Comparison of ENCODE assay signal across 8 cellular contexts in the genomic region with DNA sequence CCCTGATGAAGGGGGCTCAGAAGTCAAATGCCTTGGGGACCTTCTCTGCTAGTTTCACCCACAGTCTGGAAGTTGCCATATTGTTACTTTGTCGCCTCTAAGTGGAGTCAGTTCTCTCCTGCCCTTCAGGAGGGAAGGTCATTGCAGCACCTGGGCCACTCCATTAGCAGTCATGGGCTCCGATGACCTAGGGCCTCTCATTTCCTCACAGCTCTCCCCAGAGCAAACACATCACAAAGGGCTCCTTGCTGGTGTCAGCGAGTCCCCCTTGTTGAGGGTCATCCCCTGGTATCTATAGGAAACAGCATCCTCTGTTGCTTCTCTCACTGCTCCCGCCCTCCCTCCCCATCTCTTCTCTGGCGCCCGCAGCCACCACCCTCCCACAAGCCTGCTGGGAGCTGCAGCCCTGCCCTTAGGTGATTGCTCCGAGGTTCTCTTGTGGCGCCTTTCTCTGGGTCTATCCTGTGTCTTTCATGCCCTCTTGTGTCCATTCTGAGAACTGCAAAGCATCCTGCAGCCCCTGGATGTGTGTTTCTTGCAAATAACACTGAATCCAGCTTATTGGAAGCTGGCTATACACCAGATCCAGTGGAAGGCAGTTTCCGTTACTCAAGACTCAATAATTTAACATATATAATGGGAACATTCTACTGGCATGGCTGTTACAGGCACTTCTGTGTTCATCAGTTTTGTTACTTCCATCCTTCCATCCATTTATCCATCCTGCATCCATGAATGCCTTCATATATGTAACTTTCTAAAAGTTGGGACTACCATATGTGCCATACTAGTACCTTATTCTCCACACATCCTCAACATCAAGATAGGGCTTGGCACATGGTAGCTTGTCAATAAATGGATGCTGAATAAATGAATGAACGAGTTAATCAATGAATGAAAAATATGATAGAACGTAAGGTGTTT. TPM values are rescaled to one million over a fixed set of nuclear protein-coding genes. Genes with fewer than 3 reads are reported as not detected.
DNase-seq lines count a peak whose midpoint lies in the region; ATAC-seq and TF ChIP-seq lines count a peak whose summit lies in the region.

No MANE protein-coding gene starts in this region.

- no peaks in the 10 kb centered on the region for H4K20me1 ChIP-seq in MM.1S (ENCODE audit: insufficient read depth, low read length)

- H3K4me3 ChIP-seq in MM.1S (ENCODE audit: low read length), result no peak overlapping the region
- H3K4me3 ChIP-seq in RWPE2 (ENCODE audit: severe bottlenecking), result no peak overlapping the region
- no peak overlapping the region for H3K4me3 ChIP-seq in adipocyte (ENCODE audit: low read length)

- no peaks in the 10 kb centered on the region for H3K9me3 ChIP-seq in MM.1S (replicated peaks; ENCODE audit: insufficient read depth, low read length)
- H3K9me3 ChIP-seq in RWPE2 (ENCODE audit: severe bottlenecking), result no peaks in the 10 kb centered on the region
- no peaks in the 10 kb centered on the region for H3K9me3 ChIP-seq in adipocyte (ENCODE audit: control insufficient read depth, low read length)

- no peaks in the 10 kb centered on the region for H3F3A ChIP-seq in MM.1S (ENCODE audit: insufficient read depth, low read length)

- H3K4me2 ChIP-seq in MM.1S (ENCODE audit: low read depth, low read length), result no peak overlapping the region

- H3K27ac ChIP-seq in MM.1S (ENCODE audit: low read length) (no peak overlapping the region), RWPE2 (ENCODE audit: poor library complexity, severe bottlenecking) (no peak overlapping the region)

- TF ChIP-seq CTCF in MM.1S (IDR thresholded peaks at IDR 0.05; ENCODE audit: low read length) (peak; percentile 70), RWPE2 (IDR thresholded peaks at IDR 0.05; ENCODE audit: poor library complexity, severe bottlenecking) (peak; percentile 71)

- no peaks in the 10 kb centered on the region for H3K9me2 ChIP-seq in MM.1S (replicated peaks; ENCODE audit: insufficient read depth, low read length)

- H3K79me2 ChIP-seq in MM.1S (ENCODE audit: low read length), result no peaks in the 10 kb centered on the region

- H3K9ac ChIP-seq in MM.1S (ENCODE audit: low read length) (no peak overlapping the region), adipocyte (ENCODE audit: low read length) (no peak overlapping the region)

- ATAC-seq in RWPE2 (ENCODE audit: low read depth) (peak; percentile 89), left cardiac atrium (peak in 1 of 2 donors; percentile 78), HG03108 (IDR thresholded peaks at IDR 0.05; ENCODE audit: unreplicated experiment) (no peak)

- H2AFZ ChIP-seq in MM.1S (ENCODE audit: low read length), result no peak overlapping the region

- H3K27me3 ChIP-seq in MM.1S (replicated peaks; ENCODE audit: insufficient read depth, low read length), result no peaks in the 10 kb centered on the region
- no peaks in the 10 kb centered on the region for H3K27me3 ChIP-seq in RWPE2 (ENCODE audit: insufficient read depth, poor library complexity, severe bottlenecking)
- peaks cover 40% of the 10 kb centered on the region for H3K27me3 ChIP-seq in adipocyte (replicated peaks; ENCODE audit: control insufficient read depth, insufficient read depth, low read length)

- no peaks in the 10 kb centered on the region for H3K4me1 ChIP-seq in MM.1S (ENCODE audit: low read length)
- no peaks in the 10 kb centered on the region for H3K4me1 ChIP-seq in RWPE2 (ENCODE audit: insufficient read depth, poor library complexity, severe bottlenecking)
- H3K4me1 ChIP-seq in adipocyte (ENCODE audit: control insufficient read depth, insufficient read depth, low read length), result no peaks in the 10 kb centered on the region

- peak; percentile 64 for DNase-seq in activated effector memory CD4-positive, alpha-beta T cell treated with anti-CD3 and anti-CD28 coated beads, Interleukin-2, amount 50 U/mL, for 16 hours
- DNase-seq in activated effector memory CD4-positive, alpha-beta T cell treated with Interleukin-2 at 50 U/mL for 16 hours, result no peak
- DNase-seq in MM.1S (peak; percentile 59), RWPE2 (ENCODE audit: low spot score) (no peak), adipocyte (ENCODE audit: low read depth) (peak; percentile 80), left cardiac atrium (peak; percentile 38), putamen (ENCODE audit: low spot score) (peak; percentile 53)

- H3K36me3 ChIP-seq in MM.1S (replicated peaks; ENCODE audit: insufficient read depth, low read length) (no peaks in the 10 kb centered on the region), RWPE2 (ENCODE audit: low read depth) (no peaks in the 10 kb centered on the region), adipocyte (ENCODE audit: control insufficient read depth, insufficient read depth, low read length, severe bottlenecking) (no peaks in the 10 kb centered on the region)

- intact Hi-C loops in left cardiac atrium (cut with DNase I), result loop anchor here (2.0 to 10.0 kb wide), 2 partner anchors 469 to 475 kb away; no protein-coding TSS in a partner anchor

RNA-seq across cellular contexts. Expression of a gene that starts 21.2 kb away (rescaled TPM):
- total RNA-seq in left cardiac atrium, result not detected

RNA-seq across cellular contexts. Expression of a gene that starts 26.0 kb away (rescaled TPM):
- total RNA-seq in left cardiac atrium, result 1 to 10 TPM; 3.6 to 7.8 TPM

RNA-seq across cellular contexts. Expression of a gene that starts 30.9 kb away (rescaled TPM):
- total RNA-seq in left cardiac atrium, result not detected

RNA-seq across cellular contexts. Expression of a gene that starts 56.1 kb away (rescaled TPM):
- total RNA-seq in left cardiac atrium, result not detected

Comparison
In these comparisons a context has a peak if more than half of its experiments do, and no peak if none do; other contexts are left out.
1. DNase-seq: peak in activated effector memory CD4-positive, alpha-beta T cell treated with anti-CD3 and anti-CD28 coated beads, Interleukin-2, amount 50 U/mL, for 16 hours (single experiment), MM.1S (single experiment), adipocyte (single experiment), left cardiac atrium (single experiment) and putamen (single experiment); none in activated effector memory CD4-positive, alpha-beta T cell treated with Interleukin-2 at 50 U/mL for 16 hours (single experiment) and RWPE2 (single experiment).